In the genomic region with DNA sequence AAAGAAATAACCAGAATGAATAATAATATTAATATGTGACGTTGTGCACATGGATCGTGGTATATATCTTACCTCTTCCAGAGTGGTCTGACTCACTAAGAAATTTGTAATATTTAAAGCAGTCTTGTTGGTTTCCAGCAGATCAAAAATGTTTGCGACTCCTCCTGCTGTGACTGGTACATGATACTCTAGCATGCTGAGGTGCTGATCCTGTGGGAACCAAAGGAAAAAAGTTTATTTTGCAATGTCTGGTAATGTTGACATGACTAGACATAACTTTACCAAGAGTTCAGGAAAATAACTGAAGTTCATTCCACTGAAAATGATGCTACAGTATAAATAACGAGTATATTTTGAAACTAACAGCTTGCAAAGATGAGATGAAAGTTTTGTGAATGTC, we compare ENCODE assay signal across 33 cellular contexts.
"Had no signal": no experiment of that assay in that cellular context is flagged by ENCODE, and none has a peak within 500 bp of the region (broad histone marks: within the 10 kb centered on the region; RNA-seq: fewer than 3 reads in every experiment).

No MANE protein-coding gene starts in this region.

- H3K9ac ChIP-seq: SK-N-SH had no signal

- H3K27me3 ChIP-seq: breast epithelium, esophagus muscularis mucosa, left lung, right lobe of liver, upper lobe of right lung had no signal

- H3K36me3 Mint-ChIP-seq: activated CD4-positive, alpha-beta memory T cell treated with anti-CD3 and anti-CD28 coated beads for 36 hours; activated naive CD4-positive, alpha-beta T cell treated with anti-CD3 and anti-CD28 coated beads, Interleukin-2, amount 50 U/mL, for 24 hours; naive thymus-derived CD8-positive, alpha-beta T cell; stimulated activated effector memory CD8-positive, alpha-beta T cell treated with anti-CD3 and anti-CD28 coated beads, Interleukin-12 subunit alpha, Interleukin-12 subunit beta, amount 100 ng/mL, for 72 hours had no signal

- H3K36me3 ChIP-seq: breast epithelium, esophagus muscularis mucosa, left lung, lower lobe of right lung, right lobe of liver, upper lobe of right lung had no signal

- H3K27ac ChIP-seq: breast epithelium, esophagus muscularis mucosa, left lung, lower lobe of right lung, right lobe of liver, skin epidermis, upper lobe of right lung had no signal

- H3K4me2 ChIP-seq: SK-N-SH had no signal

- ATAC-seq: activated naive CD8-positive, alpha-beta T cell treated with anti-CD3 and anti-CD28 coated beads, Interleukin-2, amount 50 U/mL, for 24 hours; activated T-cell treated with anti-CD3 and anti-CD28 coated beads, Interleukin-2, amount 50 U/mL, for 4 hours; activated T-helper 17 cell treated with anti-CD3 and anti-CD28 coated beads, Interleukin-2, amount 50 U/mL, for 72 hours; left lung; lower lobe of right lung; naive thymus-derived CD8-positive, alpha-beta T cell; right lobe of liver; stimulated activated effector memory CD8-positive, alpha-beta T cell treated with anti-CD3 and anti-CD28 coated beads, Interleukin-12 subunit alpha, Interleukin-12 subunit beta, amount 100 ng/mL, for 72 hours; upper lobe of right lung had no signal

- FAIRE-seq: colon, frontal cortex, islet of Langerhans had no signal

- H3K9me3 Mint-ChIP-seq: activated CD4-positive, alpha-beta memory T cell treated with anti-CD3 and anti-CD28 coated beads for 36 hours; activated CD4-positive, alpha-beta T cell treated with anti-CD3 and anti-CD28 coated beads, Interleukin-2, amount 10 ng/mL, durations not matched to agents 24 days and 14 days; activated naive CD4-positive, alpha-beta T cell treated with anti-CD3 and anti-CD28 coated beads, Interleukin-2, amount 50 U/mL, for 24 hours; activated naive CD8-positive, alpha-beta T cell treated with anti-CD3 and anti-CD28 coated beads, Interleukin-2, amount 50 U/mL, for 24 hours; activated T-cell treated with anti-CD3 and anti-CD28 coated beads, Interleukin-2, amount 50 U/mL, for 4 hours; activated T-helper 17 cell treated with anti-CD3 and anti-CD28 coated beads, Interleukin-2, amount 50 U/mL, for 72 hours; stimulated activated effector memory CD8-positive, alpha-beta T cell treated with anti-CD3 and anti-CD28 coated beads, Interleukin-12 subunit alpha, Interleukin-12 subunit beta, amount 100 ng/mL, for 72 hours; stimulated activated naive CD8-positive, alpha-beta T cell treated with anti-CD3 and anti-CD28 coated beads, Interleukin-15, Interleukin-2, amounts not matched to agents 100 ng/mL and 50 ng/mL, for 24 hours; T-helper 1 cell treated with Interleukin-12 subunit alpha and Interleukin-12 subunit beta and Interleukin-4 antibody, amounts not matched to agents 30 μg/mL and 1 μg/mL, for 36 hours had no signal

- H3K27me3 Mint-ChIP-seq: activated CD4-positive, alpha-beta memory T cell treated with anti-CD3 and anti-CD28 coated beads for 36 hours; activated CD4-positive, alpha-beta T cell treated with anti-CD3 and anti-CD28 coated beads, Interleukin-2, amount 10 ng/mL, durations not matched to agents 24 days and 14 days; activated naive CD4-positive, alpha-beta T cell treated with anti-CD3 and anti-CD28 coated beads, Interleukin-2, amount 50 U/mL, for 24 hours; activated naive CD8-positive, alpha-beta T cell treated with anti-CD3 and anti-CD28 coated beads, Interleukin-2, amount 50 U/mL, for 24 hours; activated T-helper 17 cell treated with anti-CD3 and anti-CD28 coated beads, Interleukin-2, amount 50 U/mL, for 72 hours; stimulated activated naive CD8-positive, alpha-beta T cell treated with anti-CD3 and anti-CD28 coated beads, Interleukin-15, Interleukin-2, amounts not matched to agents 100 ng/mL and 50 ng/mL, for 24 hours had no signal

- H3K4me3 Mint-ChIP-seq: activated CD4-positive, alpha-beta memory T cell treated with anti-CD3 and anti-CD28 coated beads for 36 hours; activated CD4-positive, alpha-beta T cell treated with anti-CD3 and anti-CD28 coated beads, Interleukin-2, amount 10 ng/mL, durations not matched to agents 24 days and 14 days; activated naive CD4-positive, alpha-beta T cell treated with anti-CD3 and anti-CD28 coated beads, Interleukin-2, amount 50 U/mL, for 24 hours; activated naive CD8-positive, alpha-beta T cell treated with anti-CD3 and anti-CD28 coated beads, Interleukin-2, amount 50 U/mL, for 24 hours; activated T-cell treated with anti-CD3 and anti-CD28 coated beads, Interleukin-2, amount 50 U/mL, for 4 hours; activated T-helper 17 cell treated with anti-CD3 and anti-CD28 coated beads, Interleukin-2, amount 50 U/mL, for 72 hours; naive thymus-derived CD8-positive, alpha-beta T cell; neural crest cell; stimulated activated effector memory CD8-positive, alpha-beta T cell treated with anti-CD3 and anti-CD28 coated beads, Interleukin-12 subunit alpha, Interleukin-12 subunit beta, amount 100 ng/mL, for 72 hours; stimulated activated naive CD8-positive, alpha-beta T cell treated with anti-CD3 and anti-CD28 coated beads, Interleukin-15, Interleukin-2, amounts not matched to agents 100 ng/mL and 50 ng/mL, for 24 hours; T-helper 1 cell treated with Interleukin-12 subunit alpha and Interleukin-12 subunit beta and Interleukin-4 antibody, amounts not matched to agents 30 μg/mL and 1 μg/mL, for 36 hours had no signal

- H3K4me1 ChIP-seq: breast epithelium, esophagus muscularis mucosa, left lung, lower lobe of right lung, right lobe of liver, upper lobe of right lung had no signal

- H3K27ac Mint-ChIP-seq: activated CD4-positive, alpha-beta memory T cell treated with anti-CD3 and anti-CD28 coated beads for 36 hours; activated CD4-positive, alpha-beta T cell treated with anti-CD3 and anti-CD28 coated beads, Interleukin-2, amount 10 ng/mL, durations not matched to agents 24 days and 14 days; activated naive CD4-positive, alpha-beta T cell treated with anti-CD3 and anti-CD28 coated beads, Interleukin-2, amount 50 U/mL, for 24 hours; activated naive CD8-positive, alpha-beta T cell treated with anti-CD3 and anti-CD28 coated beads, Interleukin-2, amount 50 U/mL, for 24 hours; activated T-helper 17 cell treated with anti-CD3 and anti-CD28 coated beads, Interleukin-2, amount 50 U/mL, for 72 hours; naive thymus-derived CD8-positive, alpha-beta T cell; stimulated activated effector memory CD8-positive, alpha-beta T cell treated with anti-CD3 and anti-CD28 coated beads, Interleukin-12 subunit alpha, Interleukin-12 subunit beta, amount 100 ng/mL, for 72 hours; stimulated activated naive CD8-positive, alpha-beta T cell treated with anti-CD3 and anti-CD28 coated beads, Interleukin-15, Interleukin-2, amounts not matched to agents 100 ng/mL and 50 ng/mL, for 24 hours; T-helper 1 cell treated with Interleukin-12 subunit alpha and Interleukin-12 subunit beta and Interleukin-4 antibody, amounts not matched to agents 30 μg/mL and 1 μg/mL, for 36 hours had no signal

- H3K9me3 ChIP-seq: breast epithelium, esophagus muscularis mucosa, left lung, lower lobe of right lung, right lobe of liver, SK-N-SH, upper lobe of right lung had no signal

- H3K4me1 Mint-ChIP-seq: activated CD4-positive, alpha-beta T cell treated with anti-CD3 and anti-CD28 coated beads, Interleukin-2, amount 10 ng/mL, durations not matched to agents 24 days and 14 days; activated naive CD4-positive, alpha-beta T cell treated with anti-CD3 and anti-CD28 coated beads, Interleukin-2, amount 50 U/mL, for 24 hours; activated naive CD8-positive, alpha-beta T cell treated with anti-CD3 and anti-CD28 coated beads, Interleukin-2, amount 50 U/mL, for 24 hours; activated T-helper 17 cell treated with anti-CD3 and anti-CD28 coated beads, Interleukin-2, amount 50 U/mL, for 72 hours; naive thymus-derived CD8-positive, alpha-beta T cell; neural crest cell; stimulated activated effector memory CD8-positive, alpha-beta T cell treated with anti-CD3 and anti-CD28 coated beads, Interleukin-12 subunit alpha, Interleukin-12 subunit beta, amount 100 ng/mL, for 72 hours had no signal

- DNase-seq: activated CD4-positive, alpha-beta memory T cell treated with anti-CD3 and anti-CD28 coated beads for 36 hours; activated CD4-positive, alpha-beta T cell treated with anti-CD3 and anti-CD28 coated beads, Interleukin-2, amount 10 ng/mL, durations not matched to agents 24 days and 14 days; activated CD4-positive, CD25-positive, alpha-beta regulatory T cell treated with anti-CD3 and anti-CD28 coated beads, Interleukin-2, amount 50 U/mL, for 72 hours; activated CD8-positive, alpha-beta memory T cell treated with anti-CD3 and anti-CD28 coated beads, Interleukin-2, amount 50 U/mL, for 48 hours; activated naive CD8-positive, alpha-beta T cell treated with anti-CD3 and anti-CD28 coated beads, Interleukin-2, amount 50 U/mL, for 24 hours; activated T-cell treated with anti-CD3 and anti-CD28 coated beads, Interleukin-2, amount 50 U/mL, for 4 hours; anterior cingulate cortex; central memory CD4-positive, alpha-beta T cell; dermis blood vessel endothelial cell; effector CD4-positive, alpha-beta T cell; left lung; lower lobe of right lung; mesenchymal stem cell; naive thymus-derived CD8-positive, alpha-beta T cell; occipital lobe; right lobe of liver; SK-N-SH; stimulated activated CD4-positive, alpha-beta T cell treated with anti-CD3 and anti-CD28 coated beads, Interleukin-4, amount 100 ng/mL, for 24 hours; SW 1271; T-helper 9 cell; upper lobe of right lung had no signal

- H3K4me3 ChIP-seq: breast epithelium, esophagus muscularis mucosa, left lung, lower lobe of right lung, right lobe of liver, skin epidermis, upper lobe of right lung had no signal
